1 cellular context compared by ENCODE assay signal in genomic region chr17:13016881-13017622, GRCh38.
TF ChIP-seq lines count a peak whose summit lies in the region.

No MANE protein-coding gene starts in this region.

TF ChIP-seq in A549, 52 proteins besides CTCF, POLR2A, EP300 and RAD21 (continued from another document):
- TF ChIP-seq PHF8 (IDR thresholded peaks at IDR 0.05; ENCODE audit: borderline replicate concordance, low read depth) = no peak
- TF ChIP-seq TFCP2L1 (CRISPR knock-in tag; IDR thresholded peaks at IDR 0.05) = no peak
- no peak for TF ChIP-seq HES2 (IDR thresholded peaks at IDR 0.05)
- TF ChIP-seq ZNF302 (CRISPR knock-in tag; IDR thresholded peaks at IDR 0.05) = no peak
- TF ChIP-seq TP53 (CRISPR knock-in tag; IDR thresholded peaks at IDR 0.05) = no peak
- TF ChIP-seq MAZ (IDR thresholded peaks at IDR 0.05; ENCODE audit: borderline replicate concordance, low read depth, low read length) = no peak
